In the genomic region with DNA sequence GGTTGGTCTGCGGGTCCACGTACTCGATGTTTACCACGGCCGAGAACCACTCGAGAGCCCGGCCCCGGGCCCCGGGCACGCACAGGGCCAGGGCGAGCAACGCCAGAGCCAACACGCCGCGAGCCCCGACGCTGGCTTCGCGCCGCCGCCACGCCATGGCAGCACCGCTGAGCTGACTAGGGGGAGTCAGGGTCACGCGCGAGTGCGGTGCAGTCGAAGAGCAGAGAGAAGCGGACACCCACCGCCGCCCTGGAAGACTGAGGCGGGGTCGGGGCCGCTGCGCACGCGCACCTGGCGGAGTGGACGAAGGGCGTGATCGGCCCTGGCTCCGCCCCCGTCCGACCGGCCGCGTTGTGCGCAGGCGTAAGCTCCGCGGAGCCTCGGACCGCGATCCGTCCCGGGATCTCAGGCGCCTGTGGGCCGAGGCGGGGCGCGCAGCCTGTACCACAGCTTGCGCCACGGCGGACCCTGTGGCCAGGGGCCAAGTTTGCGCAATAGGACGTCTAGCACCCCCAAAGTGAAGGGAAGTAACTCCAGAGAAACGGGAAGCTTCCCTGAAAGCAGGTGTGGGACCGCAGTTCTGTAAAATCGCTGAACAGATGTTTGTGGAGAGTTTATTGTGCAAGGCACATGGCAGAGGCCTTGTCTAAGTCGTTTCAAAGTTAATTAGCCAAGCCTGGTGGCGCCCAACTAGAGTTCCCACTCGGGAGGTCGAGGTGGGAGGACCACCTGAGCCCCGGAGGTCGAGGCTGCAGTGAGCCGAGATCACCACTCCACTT, we compare ENCODE assay signal across 9 cellular contexts. TPM values are rescaled to one million over a fixed set of nuclear protein-coding genes. Genes with fewer than 3 reads are reported as not detected.
DNase-seq lines count a peak whose midpoint lies in the region; ATAC-seq, FAIRE-seq and TF ChIP-seq lines count a peak whose summit lies in the region.
"Had no signal": no experiment of that assay in that cellular context is flagged by ENCODE, and none has a peak within 500 bp of the region (broad histone marks: within the 10 kb centered on the region; RNA-seq: fewer than 3 reads in every experiment).

A gene with protein sequence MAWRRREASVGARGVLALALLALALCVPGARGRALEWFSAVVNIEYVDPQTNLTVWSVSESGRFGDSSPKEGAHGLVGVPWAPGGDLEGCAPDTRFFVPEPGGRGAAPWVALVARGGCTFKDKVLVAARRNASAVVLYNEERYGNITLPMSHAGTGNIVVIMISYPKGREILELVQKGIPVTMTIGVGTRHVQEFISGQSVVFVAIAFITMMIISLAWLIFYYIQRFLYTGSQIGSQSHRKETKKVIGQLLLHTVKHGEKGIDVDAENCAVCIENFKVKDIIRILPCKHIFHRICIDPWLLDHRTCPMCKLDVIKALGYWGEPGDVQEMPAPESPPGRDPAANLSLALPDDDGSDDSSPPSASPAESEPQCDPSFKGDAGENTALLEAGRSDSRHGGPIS (minus strand): TSS at position 270 of the 779 bp plus-strand sequence. CDS start 113 bp downstream, at position 157.

- H3K9me3 Mint-ChIP-seq in activated CD4-positive, alpha-beta T cell treated with anti-CD3 and anti-CD28 coated beads, Interleukin-2, amount 10 ng/mL, durations not matched to agents 7 days and 5 days, result no peaks in the 10 kb centered on the region

- POLR2A ChIA-PET in activated CD4-positive, alpha-beta T cell treated with anti-CD3 and anti-CD28 coated beads, Interleukin-2, amount 10 ng/mL, durations not matched to agents 7 days and 5 days (lab: Charles Lee), result interaction anchor here (0.7 to 1.8 kb wide), 2 partner anchors 20 to 417 kb away, joined by 3 to 6 read pairs; no protein-coding TSS in a partner anchor
- POLR2A ChIA-PET in HepG2 (lab: Yijun Ruan, JAX), result interaction anchor here (0.6 to 4.0 kb wide), 21 partner anchors 9 to 848 kb away, joined by 3 to 37 read pairs (median 5); a partner anchor contains a TSS

- TF ChIP-seq POLR2A in HepG2 (IDR thresholded peaks at IDR 0.05; ENCODE audit: insufficient read depth in 1 of 2, low read depth in 2 of 2, low read length in 2 of 2), result peak; percentile 90 to 98

- H3K79me2 ChIP-seq in HepG2 (ENCODE audit: insufficient read depth, low read length), result peaks cover 48% of the 10 kb centered on the region

- BruUV-seq in HepG2 (replicated peaks; lab: Mats Ljungman, UMichigan), result no TSS peak

- CTCF ChIA-PET in activated CD4-positive, alpha-beta T cell treated with anti-CD3 and anti-CD28 coated beads, Interleukin-2, amount 10 ng/mL, durations not matched to agents 7 days and 5 days (lab: Charles Lee), result interaction anchor here (0.6 to 1.8 kb wide), 3 partner anchors 9 to 55 kb away, joined by 3 to 4 read pairs (median 3); no protein-coding TSS in a partner anchor
- CTCF ChIA-PET in HepG2 (lab: Yijun Ruan, JAX; ENCODE audit: low intra/inter-chr PET ratio, low total read pairs), result no interaction called here

- TF ChIP-seq CTCF in HepG2 (CRISPR knock-in tag; IDR thresholded peaks at IDR 0.05), result peak; percentile 48

- peaks cover 64% of the 10 kb centered on the region for H3K4me1 Mint-ChIP-seq in activated CD4-positive, alpha-beta T cell treated with anti-CD3 and anti-CD28 coated beads, Interleukin-2, amount 10 ng/mL, durations not matched to agents 7 days and 5 days

- peak within 1 kb of the TSS; percentile 98 for H3K4me3 Mint-ChIP-seq in activated CD4-positive, alpha-beta T cell treated with anti-CD3 and anti-CD28 coated beads, Interleukin-2, amount 10 ng/mL, durations not matched to agents 7 days and 5 days

- peak within 1 kb of the TSS; percentile 96 for H3K27ac Mint-ChIP-seq in activated CD4-positive, alpha-beta T cell treated with anti-CD3 and anti-CD28 coated beads, Interleukin-2, amount 10 ng/mL, durations not matched to agents 7 days and 5 days

- in situ Hi-C loops in HepG2 (cut with HindIII; ENCODE audit: extremely low pct_ligation_motif_present, low pct_unique_long_range_greater_than_20kb), result no loop called here

- TF ChIP-seq EP300 in HepG2 (IDR thresholded peaks at IDR 0.05; ENCODE audit: low read depth in 2 of 2, low read length in 2 of 2) (peak; percentile 76 to 82), HepG2 (CRISPR knock-in tag; IDR thresholded peaks at IDR 0.05; ENCODE audit: borderline replicate concordance) (peak; percentile 77; the same call in 1 of the 2 replicates)

- peaks cover 65% of the 10 kb centered on the region for H3K4me1 ChIP-seq in HepG2 (ENCODE audit: insufficient read depth, low read length)

- DNase-seq in C1 segment of cervical spinal cord (lab: John Stamatoyannopoulos, UW) (peak in 13 of 14 donors; percentile 48 to 95 (median 83)), NCI-H69 (lab: John Stamatoyannopoulos, UW) (peak; percentile 86), dedifferentiated amniotic fluid mesenchymal stem cell (ENCODE audit: extremely low spot score) (peak; percentile 79), HepG2 (ENCODE audit: low spot score) (peak; percentile 88)
- peak; percentile 89 for DNase-seq in activated CD4-positive, alpha-beta T cell treated with anti-CD3 and anti-CD28 coated beads, Interleukin-2, amount 10 ng/mL, durations not matched to agents 7 days and 5 days
- peak; percentile 92 for DNase-seq in stimulated activated CD4-positive, alpha-beta T cell treated with anti-CD3 and anti-CD28 coated beads, Interleukin-4, amount 100 ng/mL, for 1 hour

- H2AFZ ChIP-seq in HepG2 (ENCODE audit: low read length), result peak within 1 kb of the TSS; percentile 58

- peak within 1 kb of the TSS; percentile 85 for H3K27ac ChIP-seq in HepG2 (ENCODE audit: extremely low read length, insufficient read depth, low read length)

- H3K36me3 Mint-ChIP-seq in activated CD4-positive, alpha-beta T cell treated with anti-CD3 and anti-CD28 coated beads, Interleukin-2, amount 10 ng/mL, durations not matched to agents 7 days and 5 days (ENCODE audit: low read depth), result peaks cover 37% of the 10 kb centered on the region

- H3K4me2 ChIP-seq in HepG2 (ENCODE audit: low read depth, low read length), result peak within 1 kb of the TSS; percentile 82

- no peaks in the 10 kb centered on the region for H3K9me3 ChIP-seq in HepG2 (ENCODE audit: low read length)

- peak within 1 kb of the TSS; percentile 98 for H3K9ac ChIP-seq in HepG2 (ENCODE audit: insufficient read depth, low read depth, low read length)

- H4K20me1 ChIP-seq in HepG2 (ENCODE audit: insufficient read depth, low read length), result peaks cover 32% of the 10 kb centered on the region

- intact Hi-C loops in HepG2 (cut with micrococcal nuclease; ENCODE audit: unreplicated experiment), result loop anchor here (1.0 to 5.0 kb wide), 3 partner anchors 11 to 34 kb away; no protein-coding TSS in a partner anchor

- ATAC-seq in GM19351 (IDR thresholded peaks at IDR 0.05; ENCODE audit: unreplicated experiment) (peak; percentile 55), HG03520 (IDR thresholded peaks at IDR 0.05; ENCODE audit: unreplicated experiment) (peak; percentile 53), HepG2 (peak; percentile 86)

- TF ChIP-seq RAD21 in HepG2 (CRISPR knock-in tag; IDR thresholded peaks at IDR 0.05), result peak; percentile 49

- no peaks in the 10 kb centered on the region; a peak in 1 of 5 replicates for H3K27me3 ChIP-seq in HepG2 (ENCODE audit: control insufficient read depth in 1 of 2, insufficient read depth in 2 of 2, low read length in 2 of 2)

- peak; percentile 47 for FAIRE-seq in HepG2 (lab: Jason Lieb, UNC)
- FAIRE-seq: islet of Langerhans had no signal

- H3K27me3 Mint-ChIP-seq in activated CD4-positive, alpha-beta T cell treated with anti-CD3 and anti-CD28 coated beads, Interleukin-2, amount 10 ng/mL, durations not matched to agents 7 days and 5 days, result no peaks in the 10 kb centered on the region

- peaks cover 0 to 11% of the 10 kb centered on the region in 2 experiments; a peak in 1 of 5 replicates for H3K36me3 ChIP-seq in HepG2 (replicated peaks in 1 of 2; ENCODE audit: control insufficient read depth in 1 of 2, insufficient read depth in 2 of 2, low read length in 2 of 2)

- peak within 1 kb of the TSS; percentile 76 to 95 (median 93) for H3K4me3 ChIP-seq in HepG2 (replicated peaks in 1 of 3; ENCODE audit: insufficient read depth in 1 of 3, low read depth in 2 of 3, low read length in 3 of 3)

- 5% methylated on average over 15 of the region's 76 CpGs for WGBS in HepG2 (ENCODE audit: low lambda C conversion rate)

TF ChIP-seq in HepG2, 621 proteins besides CTCF, POLR2A, EP300 and RAD21 (continues in another document):
- TF ChIP-seq, protein P1, sequence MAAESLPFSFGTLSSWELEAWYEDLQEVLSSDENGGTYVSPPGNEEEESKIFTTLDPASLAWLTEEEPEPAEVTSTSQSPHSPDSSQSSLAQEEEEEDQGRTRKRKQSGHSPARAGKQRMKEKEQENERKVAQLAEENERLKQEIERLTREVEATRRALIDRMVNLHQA (CRISPR knock-in tag; IDR thresholded peaks at IDR 0.05), result no peak
- peak; percentile 90 for TF ChIP-seq MIER2 (CRISPR knock-in tag; IDR thresholded peaks at IDR 0.05)

RNA-seq across cellular contexts. Expression of the gene that starts here (rescaled TPM):
- 10 to 100 TPM; 66.3 to 74.2 TPM for total RNA-seq in activated CD4-positive, alpha-beta T cell treated with anti-CD3 and anti-CD28 coated beads, Interleukin-2, amount 10 ng/mL, durations not matched to agents 7 days and 5 days
- 45.7 and 109 TPM in 2 replicates for total RNA-seq in HepG2 (2016; rRNA removed; fragmentation: Illumina TruSeq; extraction: Trizol)
- total RNA-seq in HepG2 (2016; cell fraction: cytosol; rRNA removed; fragmentation: Illumina TruSeq; extraction: Trizol; ENCODE audit: low read depth), result 31.6 and 37.7 TPM in 2 replicates
- total RNA-seq in HepG2 (2016; cell fraction: insoluble cytoplasmic fraction; rRNA removed; fragmentation: Illumina TruSeq; extraction: Trizol), result 40.9 and 111 TPM in 2 replicates
- 40.3 and 50.9 TPM in 2 replicates for total RNA-seq in HepG2 (2016; cell fraction: membrane; rRNA removed; fragmentation: Illumina TruSeq; extraction: Trizol)
- total RNA-seq in HepG2 (2016; cell fraction: nucleus; rRNA removed; fragmentation: Illumina TruSeq; extraction: Trizol), result 138 and 175 TPM in 2 replicates
- polyA plus RNA-seq in HepG2 (2011; rRNA removed), result 87.2 and 87.6 TPM in 2 replicates
- 33.2 and 46.3 TPM in 2 replicates for polyA plus RNA-seq in HepG2 (2011; cell fraction: cytosol; rRNA removed)
- 67.6 and 82.1 TPM in 2 replicates for polyA plus RNA-seq in HepG2 (2011; cell fraction: nucleus; rRNA removed)
- 91.6 and 103 TPM in 2 replicates for polyA plus RNA-seq in HepG2 (2012)
- polyA plus RNA-seq in HepG2 (2016; cell fraction: cytosol; fragmentation: Illumina TruSeq; extraction: Trizol; ENCODE audit: low read depth), result 12.2 and 15.7 TPM in 2 replicates
- polyA plus RNA-seq in HepG2 (2016; cell fraction: insoluble cytoplasmic fraction; fragmentation: Illumina TruSeq; extraction: Trizol; ENCODE audit: low read depth), result 37.5 and 38.4 TPM in 2 replicates
- polyA plus RNA-seq in HepG2 (2016; cell fraction: membrane; fragmentation: Illumina TruSeq; extraction: Trizol; ENCODE audit: low read depth), result 22.7 and 27.3 TPM in 2 replicates
- 273 and 274 TPM in 2 replicates for polyA plus RNA-seq in HepG2 (2016; cell fraction: nucleus; fragmentation: Illumina TruSeq; extraction: Trizol; ENCODE audit: insufficient read depth, low read depth)
- polyA minus RNA-seq in HepG2 (2011; rRNA and poly(A)+ RNA removed; ENCODE audit: low replicate concordance), result 41.3 and 47.7 TPM in 2 replicates
- polyA minus RNA-seq in HepG2 (2011; cell fraction: cytosol; rRNA and poly(A)+ RNA removed), result 41.9 and 57.0 TPM in 2 replicates
- polyA minus RNA-seq in HepG2 (2011; cell fraction: nucleus; rRNA and poly(A)+ RNA removed), result 147 and 171 TPM in 2 replicates

Comparison
In these comparisons a context has a peak if more than half of its experiments do, and no peak if none do; other contexts are left out.
1. Peak in every context shown above with its lines: DNase-seq, ATAC-seq, H3K4me3 ChIP-seq and H3K27ac ChIP-seq.